1 cellular context compared by ENCODE assay signal in genomic region chr10:11611248-11612003, GRCh38.
A peak's percentile ranks its signal among the peaks of the same experiment; 100 is the strongest.
TF ChIP-seq lines count a peak whose summit lies in the region.

TSS of gene USP6NL (minus strand) at chr10:11611650. CDS start at chr10:11597634, 14,016 bp downstream.

TF ChIP-seq in HepG2, 621 proteins besides CTCF, POLR2A, EP300 and RAD21 (continued from another document and continues in another):
- TF ChIP-seq HMGXB4 (CRISPR knock-in tag; IDR thresholded peaks at IDR 0.05; ENCODE audit: borderline replicate concordance in 1 of 2, low read depth in 1 of 2) (peak in 1 of 2 experiments; percentile 47; a peak in 1 of 4 replicates), KDM2A (CRISPR knock-in tag; IDR thresholded peaks at IDR 0.05; ENCODE audit: borderline replicate concordance, low read depth) (no peak), ZNF841 (CRISPR knock-in tag; IDR thresholded peaks at IDR 0.05; ENCODE audit: borderline replicate concordance) (no peak; the same call in 1 of the 2 replicates), FOXP1 (IDR thresholded peaks at IDR 0.05) (no peak), FOXP1 (CRISPR knock-in tag; IDR thresholded peaks at IDR 0.05) (no peak), SRF (IDR thresholded peaks at IDR 0.05; ENCODE audit: low read depth, low read length) (no peak), TAF1 (CRISPR knock-in tag; IDR thresholded peaks at IDR 0.05) (peak; percentile 45; the same call in 1 of the 2 replicates), NR2F2 (IDR thresholded peaks at IDR 0.05; ENCODE audit: borderline replicate concordance, low read depth) (no peak), PAF1 (CRISPR knock-in tag; IDR thresholded peaks at IDR 0.05) (no peak), ZNF788 (CRISPR knock-in tag; IDR thresholded peaks at IDR 0.05; ENCODE audit: borderline replicate concordance) (no peak), ZBTB42 (CRISPR knock-in tag; IDR thresholded peaks at IDR 0.05) (no peak), TBP (CRISPR knock-in tag; IDR thresholded peaks at IDR 0.05) (no peak), ASH2L (IDR thresholded peaks at IDR 0.05; ENCODE audit: insufficient read length, low read depth, low read length) (peak; percentile 80), MEF2D (CRISPR knock-in tag; IDR thresholded peaks at IDR 0.05) (no peak), BCL6 (CRISPR knock-in tag; IDR thresholded peaks at IDR 0.05) (no peak), GPBP1L1 (CRISPR knock-in tag; IDR thresholded peaks at IDR 0.05) (no peak), ZNF318 (CRISPR knock-in tag; IDR thresholded peaks at IDR 0.05) (no peak), ZNF354B (CRISPR knock-in tag; IDR thresholded peaks at IDR 0.05) (no peak), NBN (conservative IDR thresholded peaks at IDR 0.05) (no peak), UBTF (CRISPR knock-in tag; IDR thresholded peaks at IDR 0.05) (peak; percentile 85; the same call in 1 of the 2 replicates), MNT (IDR thresholded peaks at IDR 0.05) (no peak), ZNF430 (CRISPR knock-in tag; IDR thresholded peaks at IDR 0.05) (no peak; the same call in 1 of the 2 replicates), ATF4 (CRISPR knock-in tag; IDR thresholded peaks at IDR 0.05) (no peak), ZBTB44 (CRISPR knock-in tag; IDR thresholded peaks at IDR 0.05) (no peak), IKZF1 (IDR thresholded peaks at IDR 0.05) (no peak), ZNF576 (CRISPR knock-in tag; IDR thresholded peaks at IDR 0.05) (no peak), SNAPC2 (CRISPR knock-in tag; IDR thresholded peaks at IDR 0.05) (no peak), RFXANK (CRISPR knock-in tag; IDR thresholded peaks at IDR 0.05) (no peak), ZNF781 (CRISPR knock-in tag; IDR thresholded peaks at IDR 0.05; ENCODE audit: borderline replicate concordance, not compliant biosample characterization) (no peak), NFE2L1 (CRISPR knock-in tag; IDR thresholded peaks at IDR 0.05; ENCODE audit: borderline replicate concordance) (no peak), ZKSCAN5 (CRISPR knock-in tag; IDR thresholded peaks at IDR 0.05) (no peak), TFAP4 (IDR thresholded peaks at IDR 0.05; ENCODE audit: borderline replicate concordance, low read depth) (no peak), ZMAT3 (CRISPR knock-in tag; conservative IDR thresholded peaks at IDR 0.05) (no peak), KLF15 (CRISPR knock-in tag; IDR thresholded peaks at IDR 0.05; ENCODE audit: borderline replicate concordance) (no peak), ZNF639 (CRISPR knock-in tag; conservative IDR thresholded peaks at IDR 0.05) (peak; percentile 90; the same call in 1 of the 2 replicates), IRF2 (CRISPR knock-in tag; IDR thresholded peaks at IDR 0.05) (no peak), SMARCC2 (IDR thresholded peaks at IDR 0.05) (no peak), RARA (CRISPR knock-in tag; IDR thresholded peaks at IDR 0.05) (no peak)
